8 cellular contexts compared by ENCODE assay signal in genomic region chr3:52535411-52536111, GRCh38. TPM values are rescaled to one million over a fixed set of nuclear protein-coding genes. Genes with fewer than 3 reads are reported as not detected.
DNase-seq lines count a peak whose midpoint lies in the region; ATAC-seq and TF ChIP-seq lines count a peak whose summit lies in the region.

No MANE protein-coding gene starts in this region.

- H3K36me3 ChIP-seq in H7 (replicated peaks; ENCODE audit: control insufficient read depth, insufficient read depth, low read length): no peaks in the 10 kb centered on the region; the same call in 1 of the 2 replicates
- peaks cover 4% of the 10 kb centered on the region; the same call in 1 of the 2 replicates for H3K36me3 ChIP-seq in SU-DHL-6 (ENCODE audit: low read length)
- peaks cover 0 to 8% (median 3%) of the 10 kb centered on the region in 3 donors for H3K36me3 ChIP-seq in skeletal muscle tissue (ENCODE audit: control insufficient read depth in 3 of 3, insufficient read depth in 3 of 3, low read length in 3 of 3)

- peak overlapping the region; percentile 76 for H3K9ac ChIP-seq in SU-DHL-6 (ENCODE audit: low read length)
- H3K9ac ChIP-seq in skeletal muscle tissue (ENCODE audit: low read depth in 1 of 3, low read length in 3 of 3): peak overlapping the region; percentile 27 to 50 (median 40)

- H3K9me3 ChIP-seq in SU-DHL-6 (ENCODE audit: insufficient read depth, low read length) (no peaks in the 10 kb centered on the region), skeletal muscle tissue (ENCODE audit: control insufficient read depth in 3 of 3, low read length in 3 of 3) (no peaks in the 10 kb centered on the region)

- H3K27me3 ChIP-seq in H7 (ENCODE audit: control insufficient read depth, insufficient read depth, low read length) (no peaks in the 10 kb centered on the region), SU-DHL-6 (ENCODE audit: low read length) (no peaks in the 10 kb centered on the region), skeletal muscle tissue (ENCODE audit: control insufficient read depth in 3 of 3, insufficient read depth in 3 of 3, low read length in 3 of 3) (peaks cover 0 to 3% (median 0%) of the 10 kb centered on the region in 3 donors)

- H3K79me2 ChIP-seq in SU-DHL-6 (ENCODE audit: insufficient read depth, low read length): peaks cover 67% of the 10 kb centered on the region

- H4K20me1 ChIP-seq in SU-DHL-6 (ENCODE audit: low read depth, low read length): peaks cover 9% of the 10 kb centered on the region; the same call in 1 of the 2 replicates

- no peak for ATAC-seq in HG02981 (IDR thresholded peaks at IDR 0.05; ENCODE audit: unreplicated experiment)
- no peak for ATAC-seq in GM18870 (IDR thresholded peaks at IDR 0.05; ENCODE audit: unreplicated experiment)

- H3K27ac ChIP-seq in SU-DHL-6 (ENCODE audit: low read depth, low read length): peak overlapping the region; percentile 83
- peak overlapping the region; percentile 36 for H3K27ac ChIP-seq in skeletal muscle tissue (ENCODE audit: low read depth, low read length)

- H3K9me2 ChIP-seq in SU-DHL-6 (replicated peaks; ENCODE audit: insufficient read depth, low read length): no peaks in the 10 kb centered on the region

- peak overlapping the region; percentile 79 for H3K4me2 ChIP-seq in SU-DHL-6 (ENCODE audit: low read depth, low read length, poor library complexity, severe bottlenecking)

- no peak for TF ChIP-seq CTCF in SU-DHL-6 (IDR thresholded peaks at IDR 0.05; ENCODE audit: insufficient read depth, low read length, poor library complexity, severe bottlenecking)
- no peak for TF ChIP-seq CTCF in fibroblast of mammary gland (conservative IDR thresholded peaks at IDR 0.05; ENCODE audit: control insufficient read depth, insufficient read depth, low read depth, low read length)

- H3K4me3 ChIP-seq in H7 (ENCODE audit: insufficient read depth, low read depth, low read length) (no peak overlapping the region), SU-DHL-6 (ENCODE audit: insufficient read depth, low read length, poor library complexity, severe bottlenecking) (peak overlapping the region; percentile 59), fibroblast of mammary gland (ENCODE audit: control insufficient read depth, low read depth, low read length) (peak overlapping the region; percentile 60), skeletal muscle tissue (ENCODE audit: low read length in 3 of 3) (peak overlapping the region in 2 of 3 donors; percentile 62 to 94)

- peak; percentile 46 for DNase-seq in H7
- no peak for DNase-seq in fibroblast of mammary gland (ENCODE audit: low read depth)
- DNase-seq in cerebellar nuclear complex (lab: John Stamatoyannopoulos, UW): no peak
- no peak for DNase-seq in NCI-H748 treated with DMSO at 0.1 percent for 48 hours (lab: John Stamatoyannopoulos, UW)

- peaks cover 28% of the 10 kb centered on the region for H3F3A ChIP-seq in SU-DHL-6 (ENCODE audit: insufficient read depth)

- H2AFZ ChIP-seq in SU-DHL-6 (ENCODE audit: low read depth, low read length, severe bottlenecking): peak overlapping the region; percentile 50

- peaks cover 52 to 70% (median 55%) of the 10 kb centered on the region in 3 donors for H3K4me1 ChIP-seq in skeletal muscle tissue (ENCODE audit: control insufficient read depth in 3 of 3, insufficient read depth in 3 of 3, low read length in 3 of 3)

RNA-seq across cellular contexts. Expression of gene UQCC5, which starts 0.8 kb away (rescaled TPM):
- total RNA-seq in H7 (2014; rRNA removed; shearing (Covaris generic)): 17.0 and 21.5 TPM in 2 replicates
- 1.0 TPM for total RNA-seq in skeletal muscle tissue

RNA-seq across cellular contexts. Expression of gene NT5DC2, which starts 1.9 kb away (rescaled TPM):
- 302 and 311 TPM in 2 replicates for total RNA-seq in H7 (2014; rRNA removed; shearing (Covaris generic))
- total RNA-seq in skeletal muscle tissue: 20.9 TPM

RNA-seq across cellular contexts. Expression of gene STAB1, which starts 40.4 kb away (rescaled TPM):
- total RNA-seq in H7 (2014; rRNA removed; shearing (Covaris generic)): 0.52 and 1.3 TPM in 2 replicates
- 67.3 TPM for total RNA-seq in skeletal muscle tissue

Comparison
In these comparisons a context has a peak if more than half of its experiments do, and no peak if none do; other contexts are left out.
1. RNA of gene NT5DC2, which starts 1.9 kb away (total RNA-seq): 302 to 311 TPM in H7; 20.9 TPM in skeletal muscle tissue (single experiment); every median in the first group is over 10 times any median in the second.
2. RNA of gene STAB1, which starts 40.4 kb away (total RNA-seq): 67.3 TPM in skeletal muscle tissue (single experiment); 0.52 to 1.3 TPM in H7; every median in the first group is over 10 times any median in the second.